ENCODE assay signal across 9 cellular contexts in genomic region chr6:10901751-10902150, GRCh38. TPM values are rescaled to one million over a fixed set of nuclear protein-coding genes. Genes with fewer than 3 reads are reported as not detected.
DNase-seq lines count a peak whose midpoint lies in the region; ATAC-seq, FAIRE-seq and TF ChIP-seq lines count a peak whose summit lies in the region.
"Had no signal": no experiment of that assay in that cellular context is flagged by ENCODE, and none has a peak within 500 bp of the region (broad histone marks: within the 10 kb centered on the region; RNA-seq: fewer than 3 reads in every experiment).

No MANE protein-coding gene starts in this region.

- no peaks in the 10 kb centered on the region for H3K4me1 ChIP-seq in kidney (ENCODE audit: control insufficient read depth in 1 of 2, insufficient read depth in 1 of 2, low read depth in 1 of 2, low read length in 2 of 2)

- H3K4me3 ChIP-seq in GM12864 (ENCODE audit: low read depth, low read length) = no peak overlapping the region
- H3K4me3 ChIP-seq in MG63 = no peak overlapping the region
- H3K4me3 ChIP-seq in kidney (ENCODE audit: low read length in 2 of 2) = no peak overlapping the region

- H3K9me3 Mint-ChIP-seq in activated CD8-positive, alpha-beta T cell treated with anti-CD3 and anti-CD28 coated beads for 36 hours = no peaks in the 10 kb centered on the region
- peaks cover 3% of the 10 kb centered on the region for H3K9me3 Mint-ChIP-seq in type B pancreatic cell

- H3K9me3 ChIP-seq in MG63 = no peaks in the 10 kb centered on the region
- no peaks in the 10 kb centered on the region for H3K9me3 ChIP-seq in kidney (ENCODE audit: control insufficient read depth in 1 of 2, low read length in 2 of 2)

- CTCF ChIA-PET in activated CD8-positive, alpha-beta T cell treated with anti-CD3 and anti-CD28 coated beads for 36 hours (lab: Charles Lee) = interaction anchor here (1.2 kb wide), 1 partner anchor 167 kb away, joined by 4 read pairs; no protein-coding TSS in a partner anchor

- H3K27me3 Mint-ChIP-seq in activated CD8-positive, alpha-beta T cell treated with anti-CD3 and anti-CD28 coated beads for 36 hours = peaks cover 2% of the 10 kb centered on the region
- no peaks in the 10 kb centered on the region for H3K27me3 Mint-ChIP-seq in type B pancreatic cell

- H3K4me1 Mint-ChIP-seq in activated CD8-positive, alpha-beta T cell treated with anti-CD3 and anti-CD28 coated beads for 36 hours (ENCODE audit: low read depth) = no peaks in the 10 kb centered on the region
- H3K4me1 Mint-ChIP-seq in type B pancreatic cell (ENCODE audit: unreplicated experiment) = no peaks in the 10 kb centered on the region

- H3K9ac ChIP-seq in kidney (ENCODE audit: low read length in 2 of 2) = no peak overlapping the region

- no peak overlapping the region for H3K27ac ChIP-seq in kidney (ENCODE audit: low read depth in 2 of 2, low read length in 2 of 2)

- no peak overlapping the region for H3K27ac Mint-ChIP-seq in activated CD8-positive, alpha-beta T cell treated with anti-CD3 and anti-CD28 coated beads for 36 hours
- no peak overlapping the region for H3K27ac Mint-ChIP-seq in type B pancreatic cell

- POLR2A ChIA-PET in activated CD8-positive, alpha-beta T cell treated with anti-CD3 and anti-CD28 coated beads for 36 hours (lab: Charles Lee) = no interaction called here

- TF ChIP-seq CTCF in GM12864 (IDR thresholded peaks at IDR 0.05; ENCODE audit: low read depth, low read length, missing control alignments) (no peak), type B pancreatic cell (conservative IDR thresholded peaks at IDR 0.05) (no peak), kidney (IDR thresholded peaks at IDR 0.05; ENCODE audit: borderline replicate concordance, extremely low read depth, insufficient read depth) (no peak)
- TF ChIP-seq CTCF in activated CD8-positive, alpha-beta T cell treated with anti-CD3 and anti-CD28 coated beads for 36 hours (IDR thresholded peaks at IDR 0.05) = no peak

- intact Hi-C loops in activated CD8-positive, alpha-beta T cell treated with anti-CD3 and anti-CD28 coated beads for 36 hours (cut with micrococcal nuclease) = no loop called here
- intact Hi-C loops in kidney (cut with DNase I) = no loop called here

- no peak for FAIRE-seq in kidney (lab: Jason Lieb, UNC)

- no peaks in the 10 kb centered on the region for H3K36me3 Mint-ChIP-seq in activated CD8-positive, alpha-beta T cell treated with anti-CD3 and anti-CD28 coated beads for 36 hours (ENCODE audit: low read depth)
- H3K36me3 Mint-ChIP-seq in type B pancreatic cell = peaks cover 19% of the 10 kb centered on the region

- no peaks in the 10 kb centered on the region for H3K27me3 ChIP-seq in MG63

- ATAC-seq in GM21360 (IDR thresholded peaks at IDR 0.05; ENCODE audit: unreplicated experiment) = peak; percentile 96
- peak; percentile 97 for ATAC-seq in HG03378 (IDR thresholded peaks at IDR 0.05; ENCODE audit: unreplicated experiment)
- ATAC-seq in activated CD8-positive, alpha-beta T cell treated with anti-CD3 and anti-CD28 coated beads for 36 hours = peak; percentile 20

- no peaks in the 10 kb centered on the region for H3K36me3 ChIP-seq in MG63
- no peaks in the 10 kb centered on the region for H3K36me3 ChIP-seq in kidney (ENCODE audit: control insufficient read depth in 1 of 2, insufficient read depth in 2 of 2, low read length in 2 of 2)

- H3K4me3 Mint-ChIP-seq in activated CD8-positive, alpha-beta T cell treated with anti-CD3 and anti-CD28 coated beads for 36 hours = no peak overlapping the region
- no peak overlapping the region for H3K4me3 Mint-ChIP-seq in type B pancreatic cell

- DNase-seq in GM12864 (ENCODE audit: low read depth) = peak; percentile 76
- DNase-seq in activated CD8-positive, alpha-beta T cell treated with anti-CD3 and anti-CD28 coated beads for 36 hours = no peak
- DNase-seq in type B pancreatic cell (ENCODE audit: extremely low spot score, unreplicated experiment) = no peak
- DNase-seq in MG63 = no peak
- DNase-seq in kidney = no peak
- DNase-seq in central memory CD4-positive, alpha-beta T cell = no peak
- DNase-seq: DMS79 treated with DMSO at 0.1 percent for 48 hours had no signal

RNA-seq across cellular contexts. Expression of gene SYCP2L, which starts 14.9 kb away (rescaled TPM):
- under 1 TPM in 1 of 2 experiments, not detected in 1; 0.32 TPM for total RNA-seq in activated CD8-positive, alpha-beta T cell treated with anti-CD3 and anti-CD28 coated beads for 36 hours
- total RNA-seq in type B pancreatic cell (ENCODE audit: low replicate concordance) (4.9 and 6.9 TPM in 2 replicates), kidney (1.5 TPM)
- total RNA-seq in MG63 (2014; rRNA removed; shearing (Covaris generic); ENCODE audit: low replicate concordance) = 0.99 and 2.9 TPM in 2 replicates
- polyA plus RNA-seq in kidney (ENCODE audit: insufficient read depth, low read depth, low replicate concordance) = 1.0 TPM

RNA-seq across cellular contexts. Expression of gene GCM2, which starts 19.9 kb away (rescaled TPM):
- not detected for total RNA-seq in activated CD8-positive, alpha-beta T cell treated with anti-CD3 and anti-CD28 coated beads for 36 hours
- total RNA-seq in type B pancreatic cell (ENCODE audit: low replicate concordance) (not detected in 2 replicates), kidney (not detected)
- total RNA-seq in MG63 (2014; rRNA removed; shearing (Covaris generic); ENCODE audit: low replicate concordance) = not detected in 2 replicates
- polyA plus RNA-seq in kidney (ENCODE audit: insufficient read depth, low read depth, low replicate concordance) = not detected

Comparison
In these comparisons a context has a peak if more than half of its experiments do, and no peak if none do; other contexts are left out.
1. ATAC-seq: peak in every context shown above with its lines; median percentile 97 in HG03378; 96 in GM21360; 20 in activated CD8-positive, alpha-beta T cell treated with anti-CD3 and anti-CD28 coated beads for 36 hours.